ENCODE assay signal across 10 cellular contexts in genomic region chr15:32669870-32670623, GRCh38. TPM values are rescaled to one million over a fixed set of nuclear protein-coding genes. Genes with fewer than 3 reads are reported as not detected.
A peak's percentile ranks its signal among the peaks of the same experiment; 100 is the strongest.
DNase-seq lines count a peak whose midpoint lies in the region; ATAC-seq and TF ChIP-seq lines count a peak whose summit lies in the region.
"Had no signal": no experiment of that assay in that cellular context is flagged by ENCODE, and none has a peak within 500 bp of the region (broad histone marks: within the 10 kb centered on the region; RNA-seq: fewer than 3 reads in every experiment).

No MANE protein-coding gene starts in this region.

- H3K79me2 ChIP-seq in mesendoderm (ENCODE audit: control insufficient read depth, insufficient read depth, low read length), result no peaks in the 10 kb centered on the region

- H3K36me3 ChIP-seq in esophagus (ENCODE audit: control insufficient read depth in 2 of 2, insufficient read depth in 2 of 2, low read length in 1 of 2) (no peaks in the 10 kb centered on the region), mesendoderm (ENCODE audit: control insufficient read depth, insufficient read depth, low read length) (no peaks in the 10 kb centered on the region)

- no peak overlapping the region for H3K4me3 Mint-ChIP-seq in T-cell
- H3K4me3 Mint-ChIP-seq in stimulated activated naive CD8-positive, alpha-beta T cell treated with anti-CD3 and anti-CD28 coated beads, Interleukin-15, amount 100 ng/mL, for 72 hours, result no peak overlapping the region
- H3K4me3 Mint-ChIP-seq: CD8-positive, alpha-beta T cell; T-helper 1 cell treated with Interleukin-12 subunit alpha and Interleukin-12 subunit beta and Interleukin-4 antibody, amounts not matched to agents 30 μg/mL and 1 μg/mL, for 36 hours had no signal

- H3K27me3 ChIP-seq in esophagus (ENCODE audit: control insufficient read depth in 1 of 2, insufficient read depth in 2 of 2, low read length in 2 of 2) (no peaks in the 10 kb centered on the region), mesendoderm (ENCODE audit: insufficient read depth, low read length, poor library complexity) (no peaks in the 10 kb centered on the region)

- no peaks in the 10 kb centered on the region for H3K9me3 ChIP-seq in esophagus (ENCODE audit: control insufficient read depth in 2 of 2, insufficient read depth in 1 of 2, low read depth in 1 of 2, low read length in 1 of 2)

- H3K27ac ChIP-seq in esophagus (ENCODE audit: low read depth in 2 of 2, low read length in 1 of 2) (peak overlapping the region; percentile 57 to 73), mesendoderm (ENCODE audit: low read depth, low read length) (no peak overlapping the region)

- H2BK5ac ChIP-seq in mesendoderm (ENCODE audit: low read length), result no peak overlapping the region

- H3K23ac ChIP-seq in mesendoderm (ENCODE audit: low read length), result no peak overlapping the region

- no peak overlapping the region for H2BK15ac ChIP-seq in mesendoderm (replicated peaks; ENCODE audit: low read depth)

- no peaks in the 10 kb centered on the region for H3K27me3 Mint-ChIP-seq in T-cell
- no peaks in the 10 kb centered on the region for H3K27me3 Mint-ChIP-seq in stimulated activated naive CD8-positive, alpha-beta T cell treated with anti-CD3 and anti-CD28 coated beads, Interleukin-15, amount 100 ng/mL, for 72 hours

- H2BK120ac ChIP-seq in mesendoderm (ENCODE audit: low read depth, low read length), result no peak overlapping the region

- H3K18ac ChIP-seq in mesendoderm (ENCODE audit: low read length), result no peak overlapping the region

- H3K4me1 Mint-ChIP-seq in T-cell, result no peaks in the 10 kb centered on the region
- no peaks in the 10 kb centered on the region for H3K4me1 Mint-ChIP-seq in stimulated activated naive CD8-positive, alpha-beta T cell treated with anti-CD3 and anti-CD28 coated beads, Interleukin-15, amount 100 ng/mL, for 72 hours

- no peak overlapping the region for H3K9ac ChIP-seq in mesendoderm (ENCODE audit: low read length)

- H3K9me3 Mint-ChIP-seq in T-cell, result no peaks in the 10 kb centered on the region
- no peaks in the 10 kb centered on the region for H3K9me3 Mint-ChIP-seq in stimulated activated naive CD8-positive, alpha-beta T cell treated with anti-CD3 and anti-CD28 coated beads, Interleukin-15, amount 100 ng/mL, for 72 hours
- H3K9me3 Mint-ChIP-seq: CD8-positive, alpha-beta T cell; T-helper 1 cell treated with Interleukin-12 subunit alpha and Interleukin-12 subunit beta and Interleukin-4 antibody, amounts not matched to agents 30 μg/mL and 1 μg/mL, for 36 hours had no signal

- H4K8ac ChIP-seq in mesendoderm (ENCODE audit: low read depth, low read length), result no peak overlapping the region

- H4K5ac ChIP-seq in mesendoderm (ENCODE audit: low read length), result no peak overlapping the region

- no peaks in the 10 kb centered on the region for H3K36me3 Mint-ChIP-seq in T-cell
- H3K36me3 Mint-ChIP-seq: CD8-positive, alpha-beta T cell had no signal

- CTCF ChIA-PET in T-cell (lab: Charles Lee), result interaction anchor here in 1 of 2 donors (0.9 kb wide), 1 partner anchor 21 kb away, joined by 3 read pairs; no protein-coding TSS in a partner anchor

- H2AK5ac ChIP-seq in mesendoderm (ENCODE audit: low read length), result no peak overlapping the region

- no peak overlapping the region for H3K27ac Mint-ChIP-seq in T-cell
- H3K27ac Mint-ChIP-seq in stimulated activated naive CD8-positive, alpha-beta T cell treated with anti-CD3 and anti-CD28 coated beads, Interleukin-15, amount 100 ng/mL, for 72 hours, result no peak overlapping the region
- H3K27ac Mint-ChIP-seq: CD8-positive, alpha-beta T cell; T-helper 1 cell treated with Interleukin-12 subunit alpha and Interleukin-12 subunit beta and Interleukin-4 antibody, amounts not matched to agents 30 μg/mL and 1 μg/mL, for 36 hours had no signal

- DNase-seq in AG09309 (ENCODE audit: low read depth), result peak; percentile 85
- peak; percentile 84 for DNase-seq in NCI-H526 treated with DMSO at 0.1 percent for 48 hours (lab: John Stamatoyannopoulos, UW)
- peak; percentile 83 for DNase-seq in mesendoderm
- DNase-seq in T-cell, result no peak
- DNase-seq in stimulated activated naive CD8-positive, alpha-beta T cell treated with anti-CD3 and anti-CD28 coated beads, Interleukin-15, amount 100 ng/mL, for 72 hours, result no peak
- no peak for DNase-seq in NCI-H1092 (lab: John Stamatoyannopoulos, UW)
- DNase-seq in activated CD4-positive, alpha-beta T cell treated with anti-CD3 and anti-CD28 coated beads for 4 hours, result no peak
- DNase-seq: CD8-positive, alpha-beta T cell had no signal

- ATAC-seq in T-cell (replicated peaks in 1 of 4), result no peak
- ATAC-seq in stimulated activated naive CD8-positive, alpha-beta T cell treated with anti-CD3 and anti-CD28 coated beads, Interleukin-15, amount 100 ng/mL, for 72 hours, result no peak
- ATAC-seq: CD8-positive, alpha-beta T cell had no signal

- 33 to 44% methylated on average over 6 of the region's 6 CpGs for WGBS in esophagus, 2 donors
- no CpG with 5 or more reads among the region's 6 CpGs for WGBS in mesendoderm (ENCODE audit: extremely low coverage, insufficient coverage, low lambda C conversion rate)

- no peaks in the 10 kb centered on the region for H3K4me1 ChIP-seq in esophagus (ENCODE audit: control insufficient read depth in 2 of 2, insufficient read depth in 2 of 2, low read length in 1 of 2)
- H3K4me1 ChIP-seq in mesendoderm (ENCODE audit: control insufficient read depth, low read depth, low read length), result peaks cover 8% of the 10 kb centered on the region

- no peak overlapping the region for H3K4me2 ChIP-seq in mesendoderm (ENCODE audit: low read length)

- no peak for TF ChIP-seq CTCF in AG09309 (IDR thresholded peaks at IDR 0.05; ENCODE audit: control insufficient read depth, insufficient read depth, low read depth, low read length, missing control alignments)

- H3K56ac ChIP-seq in mesendoderm (ENCODE audit: low read length), result no peak overlapping the region

- no peak overlapping the region for H3K4ac ChIP-seq in mesendoderm (ENCODE audit: low read depth, low read length)

- H3K4me3 ChIP-seq in AG09309 (ENCODE audit: control insufficient read depth, low read depth, low read length) (peak overlapping the region; percentile 15), esophagus (ENCODE audit: low read depth in 1 of 2, low read length in 2 of 2) (no peak overlapping the region), mesendoderm (ENCODE audit: low read length) (no peak overlapping the region)

- POLR2A ChIA-PET in T-cell (lab: Charles Lee), result interaction anchor here in 1 of 2 donors (0.6 kb wide), 1 partner anchor 53 kb away, joined by 4 read pairs; no protein-coding TSS in a partner anchor

- H3K79me1 ChIP-seq in mesendoderm (ENCODE audit: low read length), result no peaks in the 10 kb centered on the region

RNA-seq across cellular contexts. Expression of gene SCG5, which starts 28.5 kb away (rescaled TPM):
- under 1 TPM; 0.35 to 0.37 TPM for polyA plus RNA-seq in esophagus
- 3.4 TPM for polyA plus RNA-seq in mesendoderm (2013, experiment 1 of 2)
- 3.7 TPM for polyA plus RNA-seq in mesendoderm (2013, experiment 2 of 2)
- total RNA-seq in T-cell, result not detected
- total RNA-seq: CD8-positive, alpha-beta T cell had no signal

RNA-seq across cellular contexts. Expression of gene GREM1, which starts 47.8 kb away (rescaled TPM):
- 1 to 10 TPM; 1.3 to 6.9 TPM for polyA plus RNA-seq in esophagus
- 9.5 TPM for polyA plus RNA-seq in mesendoderm (2013, experiment 1 of 2)
- polyA plus RNA-seq in mesendoderm (2013, experiment 2 of 2), result 9.4 TPM
- 1 to 10 TPM in 1 of 5 donors, under 1 TPM in 2, not detected in 2; 0.60 to 1.0 (median 0.64) TPM for total RNA-seq in T-cell
- total RNA-seq: CD8-positive, alpha-beta T cell had no signal

RNA-seq across cellular contexts. Expression of gene ARHGAP11A, which starts 54.7 kb away (rescaled TPM):
- polyA plus RNA-seq in esophagus, result 1 to 10 TPM; 4.5 to 4.6 TPM
- polyA plus RNA-seq in mesendoderm (2013, experiment 1 of 2), result 43.3 TPM
- polyA plus RNA-seq in mesendoderm (2013, experiment 2 of 2), result 42.7 TPM
- 1 to 10 TPM; 4.5 to 6.8 (median 6.2) TPM for total RNA-seq in T-cell

Comparison
In these comparisons a context has a peak if more than half of its experiments do, and no peak if none do; other contexts are left out.
1. DNase-seq: peak in AG09309 (single experiment), NCI-H526 treated with DMSO at 0.1 percent for 48 hours (single experiment) and mesendoderm (single experiment); none in T-cell (0 of 34), stimulated activated naive CD8-positive, alpha-beta T cell treated with anti-CD3 and anti-CD28 coated beads, Interleukin-15, amount 100 ng/mL, for 72 hours (0 of 2), NCI-H1092 (single experiment) and activated CD4-positive, alpha-beta T cell treated with anti-CD3 and anti-CD28 coated beads for 4 hours (0 of 2).